8 cellular contexts compared by ENCODE assay signal in genomic region chr7:92695308-92696261, GRCh38.
A peak's percentile ranks its signal among the peaks of the same experiment; 100 is the strongest.
DNase-seq lines count a peak whose midpoint lies in the region; ATAC-seq and TF ChIP-seq lines count a peak whose summit lies in the region.

No MANE protein-coding gene starts in this region.

- peaks cover 9% of the 10 kb centered on the region for H3K4me1 Mint-ChIP-seq in activated B cell treated with CpG ODN at 0.5 μM for 24 hours

- H3K9me3 Mint-ChIP-seq in activated B cell treated with CpG ODN at 0.5 μM for 24 hours: no peaks in the 10 kb centered on the region

- no peak overlapping the region for H3K27ac Mint-ChIP-seq in activated B cell treated with CpG ODN at 0.5 μM for 24 hours

- DNase-seq in AG09309 (ENCODE audit: low read depth) (peak; percentile 82), HEK293T (ENCODE audit: extremely low spot score) (peak; percentile 49), activated B cell treated with CpG ODN at 0.5 μM for 24 hours (no peak), foreskin melanocyte (peak; percentile 78), NCI-H1436 (lab: John Stamatoyannopoulos, UW) (no peak)
- no peak for DNase-seq in stimulated activated naive CD4-positive, alpha-beta T cell treated with Interleukin-2 at 50 U/mL for 16 hours (lab: John Stamatoyannopoulos, UW)

- POLR2A ChIA-PET in HEK293T (lab: Yijun Ruan, JAX) (no interaction called here), activated B cell treated with CpG ODN at 0.5 μM for 24 hours (lab: Charles Lee) (interaction anchor here (0.5 kb wide), 1 partner anchor 74 kb away, joined by 4 read pairs; no protein-coding TSS in a partner anchor)

- peaks cover 1% of the 10 kb centered on the region for H3K9me3 ChIP-seq in neuron (ENCODE audit: low read length)

- H3K27me3 Mint-ChIP-seq in activated B cell treated with CpG ODN at 0.5 μM for 24 hours: no peaks in the 10 kb centered on the region

- CTCF ChIA-PET in HEK293T (lab: Yijun Ruan, JAX) (interaction anchor here (1.1 kb wide), 1 partner anchor 137 kb away, joined by 7 read pairs; no protein-coding TSS in a partner anchor), activated B cell treated with CpG ODN at 0.5 μM for 24 hours (lab: Charles Lee) (interaction anchor here (0.6 to 1.3 kb wide), 2 partner anchors 137 to 1872 kb away, joined by 3 read pairs; no protein-coding TSS in a partner anchor)

- H3K27me3 ChIP-seq in neuron (ENCODE audit: insufficient read depth, low read length): no peaks in the 10 kb centered on the region

- intact Hi-C loops in activated B cell treated with CpG ODN at 0.5 μM for 24 hours (cut with micrococcal nuclease): no loop called here

- peak overlapping the region; percentile 46 for H3K4me3 ChIP-seq in AG09309 (ENCODE audit: control insufficient read depth, low read depth, low read length)
- H3K4me3 ChIP-seq in neuron (ENCODE audit: low read length): peak overlapping the region; percentile 51

- H2AFZ ChIP-seq in neuron (ENCODE audit: low read depth, low read length): peak overlapping the region; percentile 7

- H3K4me3 Mint-ChIP-seq in activated B cell treated with CpG ODN at 0.5 μM for 24 hours: peak overlapping the region; percentile 42

- no peaks in the 10 kb centered on the region for H3K36me3 ChIP-seq in neuron (ENCODE audit: insufficient read depth, low read length)

- H3K4me1 ChIP-seq in neuron (ENCODE audit: insufficient read depth, low read length): peaks cover 42% of the 10 kb centered on the region

- no peaks in the 10 kb centered on the region for H3K36me3 Mint-ChIP-seq in activated B cell treated with CpG ODN at 0.5 μM for 24 hours (ENCODE audit: low read depth)

- TF ChIP-seq CTCF in AG09309 (IDR thresholded peaks at IDR 0.05; ENCODE audit: control insufficient read depth, insufficient read depth, low read depth, low read length, missing control alignments) (no peak), activated B cell treated with CpG ODN at 0.5 μM for 24 hours (IDR thresholded peaks at IDR 0.05) (no peak)

- ATAC-seq in activated B cell treated with CpG ODN at 0.5 μM for 24 hours (ENCODE audit: low read depth): no peak
- ATAC-seq in HG03565 (IDR thresholded peaks at IDR 0.05; ENCODE audit: unreplicated experiment): no peak

TF ChIP-seq in HEK293T, 16 proteins besides CTCF, POLR2A, EP300 and RAD21:
- TF ChIP-seq, protein P1, sequence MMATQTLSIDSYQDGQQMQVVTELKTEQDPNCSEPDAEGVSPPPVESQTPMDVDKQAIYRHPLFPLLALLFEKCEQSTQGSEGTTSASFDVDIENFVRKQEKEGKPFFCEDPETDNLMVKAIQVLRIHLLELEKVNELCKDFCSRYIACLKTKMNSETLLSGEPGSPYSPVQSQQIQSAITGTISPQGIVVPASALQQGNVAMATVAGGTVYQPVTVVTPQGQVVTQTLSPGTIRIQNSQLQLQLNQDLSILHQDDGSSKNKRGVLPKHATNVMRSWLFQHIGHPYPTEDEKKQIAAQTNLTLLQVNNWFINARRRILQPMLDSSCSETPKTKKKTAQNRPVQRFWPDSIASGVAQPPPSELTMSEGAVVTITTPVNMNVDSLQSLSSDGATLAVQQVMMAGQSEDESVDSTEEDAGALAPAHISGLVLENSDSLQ (IDR thresholded peaks at IDR 0.05): peak; percentile 20; the same call in 1 of the 2 replicates
- TF ChIP-seq FOXA1 (IDR thresholded peaks at IDR 0.05): no peak
TF ChIP-seq in HEK293T: peak in this region for 1.

Comparison
In these comparisons a context has a peak if more than half of its experiments do, and no peak if none do; other contexts are left out.
1. DNase-seq: peak in AG09309 (single experiment), HEK293T (single experiment) and foreskin melanocyte (single experiment); none in activated B cell treated with CpG ODN at 0.5 μM for 24 hours (single experiment), stimulated activated naive CD4-positive, alpha-beta T cell treated with Interleukin-2 at 50 U/mL for 16 hours (single experiment) and NCI-H1436 (single experiment).